Comparison of ENCODE assay signal across 8 cellular contexts in the genomic region with DNA sequence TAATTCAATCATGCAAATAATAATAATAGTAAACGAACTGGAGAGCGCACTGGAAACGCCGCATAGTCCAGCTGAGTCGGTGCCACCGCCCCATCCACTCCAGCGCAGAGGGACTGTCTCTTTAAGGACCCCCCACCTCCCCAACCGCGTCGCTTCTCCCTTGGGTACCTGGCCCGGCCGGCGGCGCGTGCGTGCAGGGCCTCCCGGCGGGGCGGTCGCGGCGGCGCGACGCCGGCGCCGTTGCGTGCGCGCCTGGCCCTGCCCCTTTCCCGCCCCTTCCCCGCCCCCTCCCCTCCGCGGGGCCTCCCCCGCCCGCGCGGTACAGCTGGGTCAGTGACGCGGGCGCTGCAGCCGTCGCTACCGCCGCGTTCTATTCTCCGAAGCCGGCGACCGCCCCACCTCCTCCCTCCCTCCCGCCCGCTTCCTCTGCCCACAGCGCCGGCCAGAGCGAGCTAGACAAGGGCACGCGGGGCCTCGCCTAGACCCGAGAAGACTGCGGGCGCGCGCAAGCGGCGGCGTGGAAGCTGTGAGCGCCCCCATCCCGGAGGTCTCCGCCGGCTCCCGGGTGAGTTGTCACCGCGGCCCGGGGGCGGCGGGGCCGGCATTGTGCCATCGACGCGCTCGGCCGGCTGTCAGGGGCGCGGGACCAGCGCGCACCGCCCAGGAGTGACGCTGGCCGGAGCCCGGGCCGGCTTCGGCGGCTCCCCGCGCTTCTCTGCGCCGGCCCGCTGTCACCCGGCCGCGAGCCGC.
A peak's percentile ranks its signal among the peaks of the same experiment; 100 is the strongest.
DNase-seq lines count a peak whose midpoint lies in the region; ATAC-seq and TF ChIP-seq lines count a peak whose summit lies in the region.

TSS of gene SUSD6 (plus strand) at position 333 of the 750 bp plus-strand sequence. CDS start 46,997 bp downstream, outside the sequence.

- peak; percentile 56 for TF ChIP-seq POLR2A in GM18951 (IDR thresholded peaks at IDR 0.05; ENCODE audit: extremely low read depth, insufficient read depth, insufficient read length)

- DNase-seq in ACHN (peak; percentile 84), NCI-H345 treated with DMSO at 0.1 percent for 48 hours (lab: John Stamatoyannopoulos, UW; ENCODE audit: unreplicated experiment) (peak; percentile 73), islet precursor cell (peak; percentile 95)
- DNase-seq in central memory CD4-positive, alpha-beta T cell = peak; percentile 85
- peak; percentile 78 to 87 (median 79) for DNase-seq in stimulated activated CD4-positive, alpha-beta T cell treated with anti-CD3 and anti-CD28 coated beads, Interleukin-12 subunit alpha, Interleukin-12 subunit beta, amount 100 ng/mL, for 48 hours (ENCODE audit: low read depth in 2 of 3, low spot score in 1 of 3)

- in situ Hi-C loops in ACHN (cut with HindIII; ENCODE audit: low pct_ligation_motif_present, low pct_unique_long_range_greater_than_20kb, low sequenced_read_pairs) (no loop called here), GM18951 (cut with MboI; ENCODE audit: low sequenced_read_pairs, unreplicated experiment) (no loop called here)

- peak; percentile 52 for ATAC-seq in HG03175 (IDR thresholded peaks at IDR 0.05; ENCODE audit: unreplicated experiment)
- peak; percentile 80 to 83 for ATAC-seq in activated CD4-positive, CD25-positive, alpha-beta regulatory T cell treated with anti-CD3 and anti-CD28 coated beads, Interleukin-2, amount 50 U/mL, for 24 hours

Comparison
In these comparisons a context has a peak if more than half of its experiments do, and no peak if none do; other contexts are left out.
1. Peak in every context shown above with its lines: DNase-seq and ATAC-seq.